8 cellular contexts compared by ENCODE assay signal in genomic region chr6:118970866-118971265, GRCh38.
"Had no signal": no experiment of that assay in that cellular context is flagged by ENCODE, and none has a peak within 500 bp of the region (broad histone marks: within the 10 kb centered on the region; RNA-seq: fewer than 3 reads in every experiment).

No MANE protein-coding gene starts in this region.

- ATAC-seq: GM12878 had no signal

- H3K4me3 ChIP-seq: GM12878 had no signal

- FAIRE-seq: G401.6, GM12878, GM12891, GM12892, GM18507, GM19239 had no signal

- DNase-seq: GDM1, GF-D8 had no signal
